In the genomic region with DNA sequence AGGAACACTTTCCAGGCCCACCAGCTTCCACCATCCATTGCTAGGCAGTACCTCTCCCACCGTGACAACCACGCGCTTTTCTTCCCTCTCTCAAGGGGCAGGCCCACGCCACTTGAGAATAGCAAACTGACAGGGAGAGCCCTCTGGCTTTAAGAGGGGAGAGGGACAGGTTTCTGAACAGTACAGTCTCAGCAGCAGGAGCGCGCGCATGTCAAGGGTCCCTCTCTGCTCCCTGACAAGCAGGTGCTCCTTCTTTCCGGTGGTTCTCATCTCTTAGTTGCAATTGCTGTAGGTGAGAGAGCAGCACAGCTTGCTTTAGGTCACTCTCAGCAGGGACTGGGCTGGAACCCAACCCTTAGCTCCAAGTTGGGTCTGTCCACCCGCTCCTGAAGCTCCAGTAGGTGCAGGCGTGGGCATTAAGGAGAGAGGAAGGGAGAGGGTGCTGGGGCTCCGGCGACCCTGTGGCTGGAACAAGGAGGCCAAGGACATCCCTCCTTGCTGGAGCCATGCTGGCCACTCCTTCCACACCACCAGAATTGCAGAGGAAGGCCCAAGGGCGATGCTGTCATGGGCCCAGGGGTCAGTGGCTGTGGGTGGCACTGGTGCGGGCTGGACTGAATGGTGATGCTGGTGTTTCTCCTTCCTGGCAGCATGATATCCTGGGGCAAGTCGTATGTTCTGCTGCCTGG, we compare ENCODE assay signal across 8 cellular contexts. TPM values are rescaled to one million over a fixed set of nuclear protein-coding genes. Genes with fewer than 3 reads are reported as not detected.
DNase-seq lines count a peak whose midpoint lies in the region; ATAC-seq and TF ChIP-seq lines count a peak whose summit lies in the region.

No MANE protein-coding gene starts in this region.

- no peak for TF ChIP-seq POLR2A in body of pancreas (IDR thresholded peaks at IDR 0.05)
- no peak for TF ChIP-seq POLR2A in suprapubic skin (IDR thresholded peaks at IDR 0.05)

- peak; percentile 0 for ATAC-seq in body of pancreas
- no peak for ATAC-seq in GM19455 (IDR thresholded peaks at IDR 0.05; ENCODE audit: unreplicated experiment)

- no peaks in the 10 kb centered on the region for H3K9me3 ChIP-seq in body of pancreas
- H3K9me3 ChIP-seq in suprapubic skin: no peaks in the 10 kb centered on the region

- H3K36me3 ChIP-seq in body of pancreas (replicated peaks in 1 of 2; ENCODE audit: insufficient read depth in 1 of 2, low read depth in 2 of 2) (peaks cover 2 to 7% of the 10 kb centered on the region in 2 donors), suprapubic skin (peaks cover 24% of the 10 kb centered on the region)

- TF ChIP-seq EP300 in suprapubic skin (IDR thresholded peaks at IDR 0.05): no peak

- H3K27ac ChIP-seq in body of pancreas (peak overlapping the region; percentile 87 to 92 (median 88)), layer of hippocampus (ENCODE audit: low read depth, low read length) (peak overlapping the region; percentile 94), suprapubic skin (peak overlapping the region; percentile 91)

- DNase-seq in EH (ENCODE audit: low read depth): peak; percentile 25
- DNase-seq in Jurkat, Clone E6-1 (ENCODE audit: low read depth, low spot score): peak; percentile 28
- no peak for DNase-seq in body of pancreas
- DNase-seq in suprapubic skin (ENCODE audit: low spot score in 2 of 2): peak in 1 of 2 donors; percentile 64
- no peak for DNase-seq in occipital lobe (lab: John Stamatoyannopoulos, UW)
- no peak for DNase-seq in GDM1 (lab: John Stamatoyannopoulos, UW)

- intact Hi-C loops in body of pancreas (cut with DNase I): no loop called here

- H3K4me1 ChIP-seq in body of pancreas (peaks cover 13% of the 10 kb centered on the region), suprapubic skin (peaks cover 23% of the 10 kb centered on the region)

- WGBS in body of pancreas, 2 donors: 60 to 63% methylated on average over 13 to 14 of the region's 15 CpGs
- 51% methylated on average over 11 of the region's 15 CpGs for WGBS in suprapubic skin

- peak overlapping the region; percentile 79 for H3K4me3 ChIP-seq in Jurkat, Clone E6-1 (ENCODE audit: low read length)
- H3K4me3 ChIP-seq in body of pancreas: no peak overlapping the region
- peak overlapping the region; percentile 57 for H3K4me3 ChIP-seq in suprapubic skin

- TF ChIP-seq CTCF in body of pancreas (IDR thresholded peaks at IDR 0.05): no peak
- TF ChIP-seq CTCF in suprapubic skin (IDR thresholded peaks at IDR 0.05): no peak

- H3K27me3 ChIP-seq in body of pancreas (no peaks in the 10 kb centered on the region), layer of hippocampus (ENCODE audit: control insufficient read depth, insufficient read depth, low read length) (no peaks in the 10 kb centered on the region), suprapubic skin (no peaks in the 10 kb centered on the region)

RNA-seq across cellular contexts. Expression of a gene that starts 9.0 kb away (rescaled TPM):
- 17.7 TPM for polyA plus RNA-seq in Jurkat, Clone E6-1 (2012; ENCODE audit: insufficient read depth, insufficient read length)
- total RNA-seq in body of pancreas: 10 to 100 TPM; 15.0 to 19.8 TPM
- 10 to 100 TPM; 22.6 to 40.2 (median 28.4) TPM for total RNA-seq in suprapubic skin
- 33.4 TPM for total RNA-seq in occipital lobe

Comparison
In these comparisons a context has a peak if more than half of its experiments do, and no peak if none do; other contexts are left out.
1. DNase-seq: peak in EH (single experiment) and Jurkat, Clone E6-1 (single experiment); none in body of pancreas (0 of 4), occipital lobe (single experiment) and GDM1 (single experiment).
2. H3K4me3 ChIP-seq: peak in Jurkat, Clone E6-1 (single experiment) and suprapubic skin (single experiment); none in body of pancreas (0 of 2).
3. Peak in every context shown above with its lines, with median percentiles within 50 percentile points of each other: H3K27ac ChIP-seq.